8 cellular contexts compared by ENCODE assay signal in genomic region chr3:9397911-9398714, GRCh38. TPM values are rescaled to one million over a fixed set of nuclear protein-coding genes. Genes with fewer than 3 reads are reported as not detected.
A peak's percentile ranks its signal among the peaks of the same experiment; 100 is the strongest.
DNase-seq lines count a peak whose midpoint lies in the region; ATAC-seq lines count a peak whose summit lies in the region.

No MANE protein-coding gene starts in this region.

- H3K9me3 Mint-ChIP-seq in central memory CD8-positive, alpha-beta T cell = no peaks in the 10 kb centered on the region

- H3K27me3 Mint-ChIP-seq in central memory CD8-positive, alpha-beta T cell = no peaks in the 10 kb centered on the region

- peak overlapping the region; percentile 88 for H3K4me3 Mint-ChIP-seq in central memory CD8-positive, alpha-beta T cell

- H3K4me1 Mint-ChIP-seq in central memory CD8-positive, alpha-beta T cell = peaks cover 71% of the 10 kb centered on the region

- intact Hi-C loops in left colon (cut with DNase I, micrococcal nuclease) = no loop called here

- ATAC-seq in central memory CD8-positive, alpha-beta T cell (replicated peaks; ENCODE audit: extremely low read depth, poor library complexity, severe bottlenecking) = no peak
- no peak for ATAC-seq in left colon
- no peak for ATAC-seq in HG02623 (IDR thresholded peaks at IDR 0.05; ENCODE audit: unreplicated experiment)

- peak overlapping the region; percentile 97 for H3K27ac Mint-ChIP-seq in central memory CD8-positive, alpha-beta T cell (ENCODE audit: low read depth)

- peaks cover 43% of the 10 kb centered on the region for H3K36me3 Mint-ChIP-seq in central memory CD8-positive, alpha-beta T cell (ENCODE audit: insufficient read depth)

- DNase-seq in CD1c-positive myeloid dendritic cell (ENCODE audit: extremely low spot score) = peak; percentile 33
- DNase-seq in HT1080 (ENCODE audit: low read depth) = peak; percentile 36
- peak; percentile 39 for DNase-seq in UCSD-AML1 (lab: John Stamatoyannopoulos, UW; ENCODE audit: unreplicated experiment)
- peak; percentile 50 to 53 for DNase-seq in central memory CD8-positive, alpha-beta T cell (ENCODE audit: low spot score in 2 of 2)
- peak; percentile 65 for DNase-seq in left colon
- peak; percentile 36 for DNase-seq in stimulated activated CD4-positive, alpha-beta T cell treated with anti-CD3 and anti-CD28 coated beads, Interleukin-4, amount 100 ng/mL, for 1 hour
- no peak for DNase-seq in NCI-H187 treated with DMSO at 0.1 percent for 48 hours (lab: John Stamatoyannopoulos, UW)

RNA-seq across cellular contexts. Expression of gene SETD5, which starts 0.7 kb away (rescaled TPM):
- total RNA-seq in HT1080 (2014; rRNA removed; shearing (Covaris generic)) = 43.9 and 65.2 TPM in 2 replicates
- polyA plus RNA-seq in HT1080 (2015; cell fraction: cytosol; rRNA removed) = 34.5 and 44.0 TPM in 2 replicates
- 128 and 158 TPM in 2 replicates for polyA plus RNA-seq in HT1080 (2015; cell fraction: nucleus; rRNA removed)
- 100 to 1,000 TPM in 1 of 2 donors, 10 to 100 TPM in 1; 78.6 to 102 TPM for total RNA-seq in left colon

RNA-seq across cellular contexts. Expression of gene THUMPD3, which starts 35.3 kb away (rescaled TPM):
- total RNA-seq in HT1080 (2014; rRNA removed; shearing (Covaris generic)) = 46.3 and 47.2 TPM in 2 replicates
- 41.6 and 44.5 TPM in 2 replicates for polyA plus RNA-seq in HT1080 (2015; cell fraction: cytosol; rRNA removed)
- polyA plus RNA-seq in HT1080 (2015; cell fraction: nucleus; rRNA removed) = 59.1 and 76.1 TPM in 2 replicates
- total RNA-seq in left colon = 10 to 100 TPM; 28.6 to 47.2 TPM
